Comparison of ENCODE assay signal across 17 cellular contexts in the genomic region with DNA sequence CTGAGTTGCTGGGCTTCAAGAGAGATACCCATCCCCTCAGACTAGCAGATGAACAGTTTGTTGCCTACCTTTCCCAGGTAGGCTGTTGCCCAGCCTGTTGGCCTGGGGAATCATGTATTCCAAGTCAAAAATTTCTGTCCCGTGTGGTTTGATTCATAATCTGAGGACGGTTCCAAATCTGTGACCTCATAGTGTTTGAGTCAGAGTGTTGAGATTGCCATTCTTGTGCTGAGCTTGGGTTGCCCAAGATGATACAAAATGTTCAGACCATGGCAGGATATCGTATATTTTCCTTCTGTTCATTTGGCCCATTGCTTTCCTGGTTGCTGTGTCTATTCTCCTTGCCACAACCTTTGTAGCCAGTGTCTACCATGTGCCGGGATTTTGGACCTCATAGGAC.
DNase-seq lines count a peak whose midpoint lies in the region; ATAC-seq and TF ChIP-seq lines count a peak whose summit lies in the region.
"Had no signal": no experiment of that assay in that cellular context is flagged by ENCODE, and none has a peak within 500 bp of the region (broad histone marks: within the 10 kb centered on the region; RNA-seq: fewer than 3 reads in every experiment).

No MANE protein-coding gene starts in this region.

- H3K27ac Mint-ChIP-seq in endodermal cell (no peak overlapping the region), glutamatergic neuron (ENCODE audit: unreplicated experiment) (no peak overlapping the region)
- no peak overlapping the region for H3K27ac Mint-ChIP-seq in activated naive CD4-positive, alpha-beta T cell treated with anti-CD3 and anti-CD28 coated beads, Interleukin-2, amount 50 U/mL, for 72 hours
- H3K27ac Mint-ChIP-seq: CD4-positive, alpha-beta memory T cell had no signal

- H3K4me3 Mint-ChIP-seq in endodermal cell (no peak overlapping the region), glutamatergic neuron (ENCODE audit: unreplicated experiment) (no peak overlapping the region)
- H3K4me3 Mint-ChIP-seq: CD4-positive, alpha-beta memory T cell had no signal

- H3K4me3 ChIP-seq in endodermal cell (ENCODE audit: low read length) (peak overlapping the region; percentile 73), gastroesophageal sphincter (no peak overlapping the region), gastrocnemius medialis (no peak overlapping the region)

- WGBS in endodermal cell (ENCODE audit: insufficient coverage in 1 of 2, insufficient read length in 1 of 2), 2 experiments: 86 to 94% methylated on average over 4 of the region's 4 CpGs
- 89 to 91% methylated on average over 4 of the region's 4 CpGs for WGBS in gastroesophageal sphincter (ENCODE audit: low coverage in 1 of 2), 2 donors

- TF ChIP-seq POLR2A in gastroesophageal sphincter (IDR thresholded peaks at IDR 0.05) (no peak), gastrocnemius medialis (IDR thresholded peaks at IDR 0.05) (no peak)

- H3K4me1 Mint-ChIP-seq in endodermal cell (peaks cover 48% of the 10 kb centered on the region), glutamatergic neuron (ENCODE audit: low read depth, unreplicated experiment) (no peaks in the 10 kb centered on the region)
- H3K4me1 Mint-ChIP-seq: CD4-positive, alpha-beta memory T cell had no signal

- H3K4me1 ChIP-seq in endodermal cell (ENCODE audit: control insufficient read depth, insufficient read depth, low read length) (peaks cover 18% of the 10 kb centered on the region), gastroesophageal sphincter (peaks cover 0 to 10% (median 0%) of the 10 kb centered on the region in 3 donors), gastrocnemius medialis (peaks cover 41 to 46% of the 10 kb centered on the region in 2 donors)
- H3K4me1 ChIP-seq: BE2C had no signal

- H3K27me3 ChIP-seq in endodermal cell (ENCODE audit: control insufficient read depth, insufficient read depth, low read length, poor library complexity, severe bottlenecking) (no peaks in the 10 kb centered on the region), gastroesophageal sphincter (no peaks in the 10 kb centered on the region), gastrocnemius medialis (no peaks in the 10 kb centered on the region)
- H3K27me3 ChIP-seq: BE2C had no signal

- no peaks in the 10 kb centered on the region for H3K27me3 Mint-ChIP-seq in endodermal cell (ENCODE audit: insufficient read depth)
- H3K27me3 Mint-ChIP-seq in glutamatergic neuron (ENCODE audit: unreplicated experiment): no peaks in the 10 kb centered on the region
- H3K27me3 Mint-ChIP-seq: CD4-positive, alpha-beta memory T cell had no signal

- H3K9me3 ChIP-seq in endodermal cell (ENCODE audit: control insufficient read depth, low read length) (no peaks in the 10 kb centered on the region), gastroesophageal sphincter (no peaks in the 10 kb centered on the region), gastrocnemius medialis (no peaks in the 10 kb centered on the region)
- H3K9me3 ChIP-seq: BE2C had no signal

- no peaks in the 10 kb centered on the region for H3K9me3 Mint-ChIP-seq in endodermal cell
- peaks cover 1% of the 10 kb centered on the region for H3K9me3 Mint-ChIP-seq in glutamatergic neuron (ENCODE audit: unreplicated experiment)
- H3K9me3 Mint-ChIP-seq in activated naive CD4-positive, alpha-beta T cell treated with anti-CD3 and anti-CD28 coated beads, Interleukin-2, amount 50 U/mL, for 72 hours: no peaks in the 10 kb centered on the region
- H3K9me3 Mint-ChIP-seq: CD4-positive, alpha-beta memory T cell had no signal

- TF ChIP-seq EP300 in gastroesophageal sphincter (IDR thresholded peaks at IDR 0.05): no peak

- H3K27ac ChIP-seq in endodermal cell (ENCODE audit: low read depth, low read length): no peak overlapping the region
- H3K27ac ChIP-seq in gastroesophageal sphincter: no peak overlapping the region
- H3K27ac ChIP-seq in gastrocnemius medialis: peak overlapping the region; percentile 21 to 62 (median 48)

- H3K36me3 ChIP-seq in endodermal cell (ENCODE audit: control insufficient read depth, insufficient read depth, low read length) (peaks cover 41% of the 10 kb centered on the region), gastroesophageal sphincter (peaks cover 0 to 11% of the 10 kb centered on the region in 2 donors), gastrocnemius medialis (peaks cover 0 to 5% of the 10 kb centered on the region in 2 donors)
- H3K36me3 ChIP-seq: BE2C had no signal

- no peak overlapping the region for H3K9ac ChIP-seq in endodermal cell (ENCODE audit: extremely low read depth, low read length, poor library complexity, severe bottlenecking)

- DNase-seq in GM03348 (ENCODE audit: low spot score) (peak; percentile 15), endodermal cell (no peak), gastrocnemius medialis (no peak), glutamatergic neuron (no peak), omental fat pad (ENCODE audit: low spot score) (no peak)
- no peak for DNase-seq in activated naive CD4-positive, alpha-beta T cell treated with anti-CD3 and anti-CD28 coated beads, Interleukin-2, amount 50 U/mL, for 72 hours (ENCODE audit: low spot score in 2 of 2)
- DNase-seq: BE2C; CD4-positive, alpha-beta memory T cell; Karpas-422; NCI-H1105 treated with DMSO at 0.1 percent for 48 hours; NCI-H187 treated with DMSO at 0.1 percent for 48 hours; NCI-H345; NCI-H526; SIG-M5 had no signal

- TF ChIP-seq CTCF in endodermal cell (conservative IDR thresholded peaks at IDR 0.05) (no peak), gastroesophageal sphincter (IDR thresholded peaks at IDR 0.05) (no peak), gastrocnemius medialis (IDR thresholded peaks at IDR 0.05 in 4 of 5, conservative IDR thresholded peaks at IDR 0.05 in 1 of 5) (no peak), glutamatergic neuron (IDR thresholded peaks at IDR 0.05; ENCODE audit: partially characterized antibody, unreplicated experiment) (no peak), omental fat pad (IDR thresholded peaks at IDR 0.05) (no peak)

- H3K36me3 Mint-ChIP-seq in endodermal cell (ENCODE audit: low read depth) (peaks cover 54% of the 10 kb centered on the region), glutamatergic neuron (ENCODE audit: unreplicated experiment) (no peaks in the 10 kb centered on the region)
- peaks cover 0 to 12% of the 10 kb centered on the region in 2 donors for H3K36me3 Mint-ChIP-seq in activated naive CD4-positive, alpha-beta T cell treated with anti-CD3 and anti-CD28 coated beads, Interleukin-2, amount 50 U/mL, for 72 hours

- intact Hi-C loops in gastrocnemius medialis (cut with DNase I; ENCODE audit: low total_unique reads): no loop called here

- in situ Hi-C loops in gastrocnemius medialis (cut with MboI; ENCODE audit: low sequenced_read_pairs in 4 of 4): no loop called here

- ATAC-seq in gastroesophageal sphincter (peak; percentile 79), gastrocnemius medialis (peak; percentile 76 to 89), GM18861 (IDR thresholded peaks at IDR 0.05; ENCODE audit: unreplicated experiment) (no peak), omental fat pad (ENCODE audit: low FRiP score) (no peak)
- no peak for ATAC-seq in activated naive CD4-positive, alpha-beta T cell treated with anti-CD3 and anti-CD28 coated beads, Interleukin-2, amount 50 U/mL, for 72 hours
- ATAC-seq: HCT116 had no signal

Comparison
In these comparisons a context has a peak if more than half of its experiments do, and no peak if none do; other contexts are left out.
1. H3K27ac ChIP-seq: peak in gastrocnemius medialis (4 of 4); none in endodermal cell (single experiment) and gastroesophageal sphincter (0 of 4).
2. ATAC-seq: peak in gastroesophageal sphincter (single experiment) and gastrocnemius medialis (2 of 2); none in GM18861 (single experiment), omental fat pad (single experiment) and activated naive CD4-positive, alpha-beta T cell treated with anti-CD3 and anti-CD28 coated beads, Interleukin-2, amount 50 U/mL, for 72 hours (0 of 2).